ENCODE assay signal across 34 cellular contexts in the genomic region with DNA sequence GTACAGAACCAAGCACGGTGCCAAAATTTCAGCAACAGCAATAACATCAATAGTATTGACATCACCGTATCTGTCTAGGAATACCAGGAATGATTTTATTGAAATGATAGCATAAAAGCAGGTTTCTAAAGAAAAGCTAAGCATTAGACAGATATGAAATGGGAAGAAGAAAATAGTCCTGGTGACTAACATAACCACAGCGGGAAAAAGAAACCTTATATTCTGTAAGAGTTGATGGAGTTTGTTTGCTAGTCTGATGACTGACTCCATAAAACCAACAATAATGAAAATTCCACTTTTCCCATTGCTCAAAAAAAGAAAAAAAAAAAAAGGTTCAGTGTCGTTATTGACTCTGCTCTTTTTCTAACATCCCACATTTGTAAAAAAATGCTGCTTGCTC.
"Had no signal": no experiment of that assay in that cellular context is flagged by ENCODE, and none has a peak within 500 bp of the region (broad histone marks: within the 10 kb centered on the region; RNA-seq: fewer than 3 reads in every experiment).

No MANE protein-coding gene starts in this region.

- H3K9ac ChIP-seq: KMS-11 had no signal

- H3K27ac ChIP-seq: KMS-11 had no signal

- H3K4me3 ChIP-seq: MG63 had no signal

- H3K9me3 ChIP-seq: MG63 had no signal

- H3K4me2 ChIP-seq: KMS-11 had no signal

- H3K36me3 ChIP-seq: MG63 had no signal

- DNase-seq: Karpas-422, Kasumi-1, MG63, MM.1S, MV-4-11, NCI-H1048, NCI-H1092, NCI-H1092 treated with DMSO at 0.1 percent for 48 hours, NCI-H1105, NCI-H1105 treated with DMSO at 0.1 percent for 48 hours, NCI-H1417, NCI-H1417 treated with DMSO at 0.1 percent for 48 hours, NCI-H1436, NCI-H1436 treated with DMSO at 0.1 percent for 48 hours, NCI-H146, NCI-H1694, NCI-H1694 treated with DMSO at 0.1 percent for 48 hours, NCI-H187, NCI-H187 treated with DMSO at 0.1 percent for 48 hours, NCI-H1930, NCI-H2029, NCI-H2029 treated with DMSO at 0.1 percent for 48 hours, NCI-H2081, NCI-H2081 treated with DMSO at 0.1 percent for 48 hours, NCI-H2107, NCI-H2171, NCI-H2171 treated with DMSO at 0.1 percent for 48 hours, NCI-H2227 treated with DMSO at 0.1 percent for 48 hours, NCI-H226, NCI-H345, NCI-H446, NCI-H446 treated with DMSO at 0.1 percent for 48 hours, NCI-H510A had no signal
